18 cellular contexts compared by ENCODE assay signal in the genomic region with DNA sequence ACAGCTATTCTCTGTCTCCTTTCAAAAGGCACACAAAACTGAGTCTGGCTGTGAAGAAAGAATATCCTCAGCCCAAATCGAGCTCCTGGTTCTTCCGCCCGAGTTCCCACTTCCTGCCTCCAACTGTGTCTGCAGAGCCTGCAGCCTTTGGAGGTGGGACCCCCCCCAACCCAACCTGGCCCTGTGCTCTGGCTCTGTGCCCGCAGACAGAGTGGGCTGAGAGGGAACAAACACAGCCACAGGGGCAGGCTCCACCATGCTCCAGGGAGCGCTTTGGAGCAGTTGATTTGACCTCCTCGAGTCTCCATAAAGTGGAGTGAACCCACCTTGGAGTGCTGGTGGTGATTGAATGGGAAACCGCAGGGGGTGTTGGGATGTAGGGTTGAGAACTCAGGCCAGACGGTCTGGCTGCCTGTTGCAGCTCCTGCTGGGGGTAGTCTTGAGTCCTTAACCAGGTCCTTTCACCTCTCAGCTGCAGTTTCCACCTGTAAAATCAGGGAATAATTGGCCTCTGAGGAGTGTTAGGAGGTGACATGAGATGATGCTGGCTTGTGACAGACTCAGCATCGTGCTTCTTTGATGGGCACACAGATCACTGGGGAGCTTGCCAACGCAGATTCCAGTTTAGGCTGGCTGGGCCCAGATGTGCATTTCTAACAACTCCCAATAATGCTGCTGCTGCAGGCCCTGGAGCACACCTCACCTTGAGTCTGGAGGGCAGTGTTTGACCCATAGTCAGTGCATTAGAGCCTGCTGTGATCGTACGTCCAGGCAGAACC.
A peak's percentile ranks its signal among the peaks of the same experiment; 100 is the strongest.
DNase-seq lines count a peak whose midpoint lies in the region; ATAC-seq and TF ChIP-seq lines count a peak whose summit lies in the region.
"Had no signal": no experiment of that assay in that cellular context is flagged by ENCODE, and none has a peak within 500 bp of the region (broad histone marks: within the 10 kb centered on the region; RNA-seq: fewer than 3 reads in every experiment).

No MANE protein-coding gene starts in this region.

- H3K4me1 ChIP-seq in HEK293 (ENCODE audit: control insufficient read depth, insufficient read depth, low read length) = no peaks in the 10 kb centered on the region

- DNase-seq in DMS153 (lab: John Stamatoyannopoulos, UW) (peak; percentile 71), NCI-H345 (lab: John Stamatoyannopoulos, UW) (peak; percentile 88), SIG-M5 treated with dmso at 0.1 percent for 504 hours (lab: John Stamatoyannopoulos, UW; ENCODE audit: unreplicated experiment) (no peak)
- DNase-seq: activated CD4-positive, alpha-beta memory T cell treated with anti-CD3 and anti-CD28 coated beads for 36 hours; activated naive CD4-positive, alpha-beta T cell treated with anti-CD3 and anti-CD28 coated beads, Interleukin-2, amount 10 ng/mL, durations not matched to agents 7 days and 5 days; activated T-cell treated with anti-CD3 and anti-CD28 coated beads, Interleukin-2, amount 50 U/mL, for 24 hours; AML-193; aorta; Calu3; naive B cell; NCI-H2227 treated with DMSO at 0.1 percent for 48 hours; stimulated activated CD4-positive, alpha-beta T cell treated with anti-CD3 and anti-CD28 coated beads, Interleukin-2, amount 100 ng/mL, for 48 hours; T-cell had no signal

- POLR2A ChIA-PET in HEK293 (lab: Yijun Ruan, JAX) = no interaction called here

- H3K4me3 ChIP-seq in HEK293 (ENCODE audit: low read depth, low read length) (no peak overlapping the region), iPS-18c (ENCODE audit: insufficient read depth, low read depth, low read length) (peak overlapping the region; percentile 4; the same call in 1 of the 2 replicates)

- CTCF ChIA-PET in HEK293 (lab: Yijun Ruan, JAX) = interaction anchor here (0.6 to 1.3 kb wide), 3 partner anchors 11 to 53 kb away, joined by 3 to 5 read pairs (median 3); a partner anchor contains a TSS

- TF ChIP-seq CTCF in HEK293 (tag by site-specific recombination; IDR thresholded peaks at IDR 0.05) = no peak

- H3K9me3 ChIP-seq in HEK293 (ENCODE audit: control insufficient read depth, insufficient read depth, low read depth, low read length) = no peaks in the 10 kb centered on the region
- H3K9me3 ChIP-seq in iPS-18c (ENCODE audit: control insufficient read depth, insufficient read depth, low read length) = no peaks in the 10 kb centered on the region

- no peak overlapping the region for H3K27ac ChIP-seq in HEK293 (ENCODE audit: extremely low read depth, low read depth, low read length)
- H3K27ac ChIP-seq: VCaP had no signal

- ATAC-seq in HG03342 (IDR thresholded peaks at IDR 0.05; ENCODE audit: unreplicated experiment) = no peak
- ATAC-seq in HG03159 (IDR thresholded peaks at IDR 0.05; ENCODE audit: unreplicated experiment) = no peak
- ATAC-seq: T-cell had no signal

- no peaks in the 10 kb centered on the region for H3K36me3 ChIP-seq in HEK293 (ENCODE audit: control insufficient read depth in 2 of 2, insufficient read depth in 1 of 2, low read length in 2 of 2)

TF ChIP-seq in HEK293, 187 proteins besides CTCF, POLR2A, EP300 and RAD21:
- TF ChIP-seq ZIC2 (tag by site-specific recombination; IDR thresholded peaks at IDR 0.05) (peak; percentile 43), GLIS1 (tag by site-specific recombination; IDR thresholded peaks at IDR 0.05) (peak; percentile 87), SP7 (tag by site-specific recombination; IDR thresholded peaks at IDR 0.05) (no peak)
